In the genomic region with DNA sequence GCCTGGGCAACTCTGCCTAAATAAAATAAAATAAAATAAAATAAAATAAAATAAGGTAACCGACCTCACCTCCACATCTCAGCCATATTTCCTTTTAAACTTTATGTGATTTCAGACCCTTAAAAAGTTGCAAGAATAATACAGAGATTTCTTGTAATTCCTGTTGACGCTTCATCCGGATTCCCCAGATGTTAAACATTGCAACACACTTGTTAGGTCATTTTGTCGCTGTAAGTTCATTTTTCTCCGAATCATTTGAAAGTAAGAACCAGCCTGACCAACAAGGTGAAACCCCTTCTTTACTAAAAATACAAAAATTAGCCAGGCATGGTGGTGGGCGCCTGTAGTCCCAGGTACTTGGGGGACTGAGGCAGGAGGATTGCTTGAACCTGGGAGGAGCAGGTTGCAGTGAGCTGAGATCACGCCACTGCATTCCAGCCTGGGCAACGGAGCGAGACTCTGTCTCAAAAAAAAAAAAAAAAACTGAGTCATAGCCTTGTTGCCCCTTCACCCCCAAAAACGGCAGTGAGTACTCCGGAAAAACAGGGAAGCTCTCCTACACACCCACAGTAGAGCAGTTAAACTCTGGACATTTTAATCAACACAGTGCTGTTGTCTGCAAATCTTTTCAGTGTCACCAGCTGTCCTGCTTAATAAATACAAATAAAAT, we compare ENCODE assay signal across 17 cellular contexts. TPM values are rescaled to one million over a fixed set of nuclear protein-coding genes. Genes with fewer than 3 reads are reported as not detected.
A peak's percentile ranks its signal among the peaks of the same experiment; 100 is the strongest.
DNase-seq lines count a peak whose midpoint lies in the region; ATAC-seq, FAIRE-seq and TF ChIP-seq lines count a peak whose summit lies in the region.
"Had no signal": no experiment of that assay in that cellular context is flagged by ENCODE, and none has a peak within 500 bp of the region (broad histone marks: within the 10 kb centered on the region; RNA-seq: fewer than 3 reads in every experiment).

No MANE protein-coding gene starts in this region.

- peaks cover 67% of the 10 kb centered on the region for H4K20me1 ChIP-seq in neural progenitor cell (ENCODE audit: low read depth)

- peak; percentile 72 for FAIRE-seq in endometrium (lab: Jason Lieb, UNC)

- H3K4me3 ChIP-seq in neural progenitor cell (no peak overlapping the region), spleen (no peak overlapping the region)
- H3K4me3 ChIP-seq: esophagus squamous epithelium had no signal

- intact Hi-C loops in spleen (cut with DNase I; ENCODE audit: low total_unique reads): no loop called here

- peaks cover under 1% of the 10 kb centered on the region for H3K9me3 Mint-ChIP-seq in neural progenitor cell
- H3K9me3 Mint-ChIP-seq: activated naive CD4-positive, alpha-beta T cell treated with anti-CD3 and anti-CD28 coated beads, Interleukin-2, amount 50 U/mL, for 72 hours had no signal

- H3K79me2 ChIP-seq in neural progenitor cell (ENCODE audit: low read depth): peaks cover 99% of the 10 kb centered on the region

- H3K27ac Mint-ChIP-seq in neural progenitor cell: no peak overlapping the region

- H3K27me3 ChIP-seq in neural progenitor cell: no peaks in the 10 kb centered on the region
- H3K27me3 ChIP-seq in spleen (replicated peaks in 1 of 7): no peaks in the 10 kb centered on the region
- H3K27me3 ChIP-seq: dorsolateral prefrontal cortex, esophagus squamous epithelium had no signal

- H3K27ac ChIP-seq in neural progenitor cell (no peak overlapping the region), spleen (no peak overlapping the region)

- peak; percentile 61 for DNase-seq in CD1c-positive myeloid dendritic cell (ENCODE audit: extremely low spot score)
- peak; percentile 28 to 44 for DNase-seq in Kasumi-1 (lab: John Stamatoyannopoulos, UW)
- DNase-seq in neural progenitor cell (ENCODE audit: low spot score): no peak
- DNase-seq in spleen: no peak
- DNase-seq: activated CD4-positive, alpha-beta T cell treated with anti-CD3 and anti-CD28 coated beads, Interleukin-2, amount 50 U/mL, for 48 hours; activated T-cell treated with anti-CD3 and anti-CD28 coated beads, Interleukin-2, amount 50 U/mL, for 1 hour; AML-193; esophagus squamous epithelium; hippocampal formation; MV-4-11; nucleus accumbens had no signal

- peaks cover 60% of the 10 kb centered on the region for H3K4me1 ChIP-seq in neural progenitor cell
- H3K4me1 ChIP-seq in spleen: peaks cover 5 to 65% (median 20%) of the 10 kb centered on the region in 6 donors

- H3K27me3 Mint-ChIP-seq in neural progenitor cell (ENCODE audit: insufficient read depth, low read depth): peaks cover 2% of the 10 kb centered on the region

- H2AFZ ChIP-seq in neural progenitor cell (replicated peaks): no peak overlapping the region

- no peak overlapping the region for H3K4me3 Mint-ChIP-seq in neural progenitor cell

- peaks cover 20% of the 10 kb centered on the region for H3K36me3 Mint-ChIP-seq in neural progenitor cell

- peaks cover 28% of the 10 kb centered on the region for H3F3A ChIP-seq in neural progenitor cell (ENCODE audit: low read depth)

- no peak for TF ChIP-seq POLR2A in spleen (IDR thresholded peaks at IDR 0.05)

- TF ChIP-seq CTCF in neural progenitor cell (IDR thresholded peaks at IDR 0.05) (no peak), spleen (IDR thresholded peaks at IDR 0.05 in 8 of 11, conservative IDR thresholded peaks at IDR 0.05 in 3 of 11) (no peak)

- H3K4me2 ChIP-seq in neural progenitor cell: peak overlapping the region; percentile 50

- H3K4me1 Mint-ChIP-seq in neural progenitor cell: peaks cover 46% of the 10 kb centered on the region

- no peaks in the 10 kb centered on the region for H3K36me3 ChIP-seq in neural progenitor cell
- H3K36me3 ChIP-seq in spleen: peaks cover 0 to 35% (median 0%) of the 10 kb centered on the region in 6 donors

- 75 to 93% (median 83%) methylated on average over 11 of the region's 11 CpGs for WGBS in spleen, 5 donors

- no peak for ATAC-seq in HG03045 (IDR thresholded peaks at IDR 0.05; ENCODE audit: unreplicated experiment)
- no peak for ATAC-seq in esophagus mucosa
- ATAC-seq: sciatic nerve had no signal

- H3K9me3 ChIP-seq in neural progenitor cell (ENCODE audit: low read depth) (no peaks in the 10 kb centered on the region), spleen (no peaks in the 10 kb centered on the region)
- H3K9me3 ChIP-seq: esophagus squamous epithelium had no signal

- no peak overlapping the region for H3K9ac ChIP-seq in neural progenitor cell

RNA-seq across cellular contexts. Expression of a gene that starts 5.9 kb away (rescaled TPM):
- total RNA-seq in neural progenitor cell (ENCODE audit: low replicate concordance) (40.9 and 76.7 TPM in 2 replicates), spleen (10 to 100 TPM; 27.0 to 47.8 (median 34.4) TPM), esophagus mucosa (63.1 TPM)
- 10 to 100 TPM; 10.5 to 29.4 (median 18.2) TPM for polyA plus RNA-seq in spleen

RNA-seq across cellular contexts. Expression of a gene that starts 58.2 kb away (rescaled TPM):
- total RNA-seq in neural progenitor cell (ENCODE audit: low replicate concordance) (32.3 and 60.1 TPM in 2 replicates), spleen (10 to 100 TPM; 31.6 to 49.6 (median 35.7) TPM), esophagus mucosa (27.3 TPM)
- 10 to 100 TPM; 23.0 to 42.0 (median 33.6) TPM for polyA plus RNA-seq in spleen

Comparison
In these comparisons a context has a peak if more than half of its experiments do, and no peak if none do; other contexts are left out.
1. DNase-seq: peak in CD1c-positive myeloid dendritic cell (single experiment) and Kasumi-1 (2 of 2); none in neural progenitor cell (single experiment) and spleen (single experiment).